Comparison of ENCODE assay signal across 33 cellular contexts in the genomic region with DNA sequence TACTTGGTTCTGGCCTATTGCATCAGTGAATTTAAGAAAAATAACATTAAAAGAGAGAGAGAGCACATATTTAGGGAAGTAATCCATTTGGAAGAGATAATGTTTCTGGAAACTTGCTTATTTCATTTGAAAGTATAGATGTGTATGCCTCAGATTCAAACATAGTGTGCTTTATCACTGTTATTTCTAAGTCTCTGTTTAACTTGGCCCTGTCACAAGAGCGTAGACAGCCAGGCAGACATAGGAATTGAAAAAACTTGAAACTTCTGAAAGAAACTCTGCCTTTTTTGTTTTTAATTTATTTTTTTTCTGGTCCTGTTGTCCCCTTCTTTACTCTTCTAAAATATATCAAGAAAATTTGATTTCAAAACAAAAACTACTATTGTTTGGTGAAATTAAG.
"Had no signal": no experiment of that assay in that cellular context is flagged by ENCODE, and none has a peak within 500 bp of the region (broad histone marks: within the 10 kb centered on the region; RNA-seq: fewer than 3 reads in every experiment).

No MANE protein-coding gene starts in this region.

- DNase-seq: activated B cell treated with CpG ODN at 0.5 μM for 24 hours; activated CD4-positive, alpha-beta T cell treated with anti-CD3 and anti-CD28 coated beads for 48 hours; activated CD4-positive, alpha-beta T cell treated with anti-CD3 and anti-CD28 coated beads, Interleukin-2, amount 50 U/mL, for 1 hour; activated CD4-positive, alpha-beta T cell treated with anti-CD3 and anti-CD28 coated beads, Interleukin-2, amount 50 U/mL, for 48 hours; activated CD8-positive, alpha-beta memory T cell treated with anti-CD3 and anti-CD28 coated beads for 24 hours; activated CD8-positive, alpha-beta T cell treated with anti-CD3 and anti-CD28 coated beads for 36 hours; activated effector memory CD4-positive, alpha-beta T cell treated with Interleukin-2 at 50 U/mL for 16 hours; activated gamma-delta T cell treated with Interleukin-2 at 50 U/mL for 16 hours; activated naive CD4-positive, alpha-beta T cell treated with anti-CD3 and anti-CD28 coated beads, Interleukin-2, amount 50 U/mL, for 16 hours; activated naive CD4-positive, alpha-beta T cell treated with Interleukin-2 at 50 U/mL for 16 hours; activated T-cell treated with anti-CD3 and anti-CD28 coated beads, Interleukin-2, amount 50 U/mL, for 4 hours; amniotic stem cell; anterior cingulate cortex; central memory CD4-positive, alpha-beta T cell; cerebellar nuclear complex; colonic mucosa; effector CD8-positive, alpha-beta T cell; esophagus squamous epithelium; foreskin melanocyte; head of caudate nucleus; SW 1271; T-cell; T1000; WERI-Rb-1 had no signal

- H3K9me3 Mint-ChIP-seq: activated B cell treated with CpG ODN at 0.5 μM for 24 hours; brain; T-helper 1 cell treated with Interleukin-12 subunit alpha and Interleukin-12 subunit beta and Interleukin-4 antibody, amounts not matched to agents 30 μg/mL and 1 μg/mL, for 36 hours had no signal

- H3K27me3 Mint-ChIP-seq: activated B cell treated with CpG ODN at 0.5 μM for 24 hours; activated CD8-positive, alpha-beta T cell treated with anti-CD3 and anti-CD28 coated beads for 36 hours; activated naive CD8-positive, alpha-beta T cell; activated T-helper 17 cell treated with anti-CD3 and anti-CD28 coated beads, Interleukin-2, amount 50 U/mL, for 72 hours; brain; T-cell had no signal

- H3K36me3 ChIP-seq: breast epithelium, cardiac muscle cell, colonic mucosa, esophagus squamous epithelium, WERI-Rb-1 had no signal

- H3K27ac Mint-ChIP-seq: activated B cell treated with CpG ODN at 0.5 μM for 24 hours; activated CD8-positive, alpha-beta T cell treated with anti-CD3 and anti-CD28 coated beads for 36 hours; activated naive CD8-positive, alpha-beta T cell; activated T-helper 17 cell treated with anti-CD3 and anti-CD28 coated beads, Interleukin-2, amount 50 U/mL, for 72 hours; brain; T-cell; T-helper 1 cell treated with Interleukin-12 subunit alpha and Interleukin-12 subunit beta and Interleukin-4 antibody, amounts not matched to agents 30 μg/mL and 1 μg/mL, for 36 hours had no signal

- H3K27me3 ChIP-seq: breast epithelium, cardiac muscle cell, colonic mucosa, esophagus squamous epithelium had no signal

- H3K9me3 ChIP-seq: breast epithelium, colonic mucosa, esophagus squamous epithelium had no signal

- FAIRE-seq: endometrium, endothelial cell of umbilical vein had no signal

- H3K36me3 Mint-ChIP-seq: activated naive CD8-positive, alpha-beta T cell; brain; T-cell had no signal

- H3K4me3 ChIP-seq: breast epithelium, cardiac muscle cell, colonic mucosa, esophagus squamous epithelium had no signal

- H3K27ac ChIP-seq: breast epithelium, cardiac muscle cell, colonic mucosa, epithelial cell of prostate, esophagus squamous epithelium, WERI-Rb-1 had no signal

- H3K4me1 Mint-ChIP-seq: activated B cell treated with CpG ODN at 0.5 μM for 24 hours; activated T-helper 17 cell treated with anti-CD3 and anti-CD28 coated beads, Interleukin-2, amount 50 U/mL, for 72 hours; brain; T-cell had no signal

- H3K4me3 Mint-ChIP-seq: activated B cell treated with CpG ODN at 0.5 μM for 24 hours; activated CD8-positive, alpha-beta T cell treated with anti-CD3 and anti-CD28 coated beads for 36 hours; activated naive CD8-positive, alpha-beta T cell; activated T-cell treated with anti-CD3 and anti-CD28 coated beads, Interleukin-2, amount 50 U/mL, for 4 hours; activated T-helper 17 cell treated with anti-CD3 and anti-CD28 coated beads, Interleukin-2, amount 50 U/mL, for 72 hours; brain; T-cell; T-helper 1 cell treated with Interleukin-12 subunit alpha and Interleukin-12 subunit beta and Interleukin-4 antibody, amounts not matched to agents 30 μg/mL and 1 μg/mL, for 36 hours had no signal

- H3K4me1 ChIP-seq: breast epithelium, colonic mucosa, esophagus squamous epithelium had no signal
